ENCODE assay signal across 27 cellular contexts in the genomic region with DNA sequence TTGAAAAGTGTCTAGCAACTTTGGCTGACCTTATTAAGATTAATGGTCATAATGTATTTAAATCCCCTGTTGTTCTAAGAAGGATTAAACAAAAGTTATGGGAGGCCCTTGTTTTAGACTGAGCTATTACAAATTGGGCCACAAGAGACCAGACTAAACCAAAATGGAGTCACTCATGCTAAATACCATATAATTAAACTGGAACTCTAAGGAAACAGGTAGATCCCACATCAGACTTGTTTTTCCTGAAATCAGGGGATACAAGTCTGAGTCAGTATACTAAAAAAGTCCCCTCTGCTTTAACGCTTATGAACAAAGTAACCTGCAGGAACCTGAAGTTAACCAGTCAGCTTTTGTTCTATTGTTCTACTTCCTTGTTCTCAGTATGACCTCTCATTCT.
DNase-seq lines count a peak whose midpoint lies in the region; ATAC-seq, FAIRE-seq and TF ChIP-seq lines count a peak whose summit lies in the region.
"Had no signal": no experiment of that assay in that cellular context is flagged by ENCODE, and none has a peak within 500 bp of the region (broad histone marks: within the 10 kb centered on the region; RNA-seq: fewer than 3 reads in every experiment).

No MANE protein-coding gene starts in this region.

- DNase-seq in SK-N-DZ (ENCODE audit: low spot score) (peak; percentile 2), K562 (ENCODE audit: extremely low read depth in 1 of 4, low spot score in 3 of 4) (no peak), retinal pigment epithelial cell (ENCODE audit: low read depth) (peak; percentile 19), hepatic stellate cell (ENCODE audit: low spot score) (no peak), lower lobe of right lung (no peak)
- DNase-seq in activated CD4-positive, alpha-beta T cell treated with anti-CD3 and anti-CD28 coated beads for 1 hour: no peak
- DNase-seq: 8988T; ACHN; AML-193; BE2C; CD4-positive, alpha-beta T cell; CD8-positive, alpha-beta memory T cell; DMS 273 treated with DMSO at 0.1 percent for 48 hours; DMS79; EL; GDM1; GM23248; H9 had no signal

- no peak overlapping the region for H3K4me2 ChIP-seq in K562 (ENCODE audit: insufficient read depth, low read length)
- H3K4me2 ChIP-seq: A549; BLaER1 treated with 17β-estradiol and CSF1 and Interleukin-3, amounts not matched to agents 10 nM and 100 nM had no signal

- TF ChIP-seq POLR2A in K562 (conservative IDR thresholded peaks at IDR 0.05): no peak

- no peak for TF ChIP-seq RAD21 in K562 (CRISPR knock-in tag; conservative IDR thresholded peaks at IDR 0.05 in 1 of 2, IDR thresholded peaks at IDR 0.05 in 1 of 2)

- no peaks in the 10 kb centered on the region for H3K79me2 ChIP-seq in K562 (ENCODE audit: control insufficient read depth, insufficient read depth, low read length)

- 43% methylated on average over 1 of the region's 1 CpG for WGBS in K562 (ENCODE audit: insufficient coverage, low coverage, missing lambda C conversion rate)

- H3K4me1 ChIP-seq in K562 (replicated peaks in 1 of 2; ENCODE audit: control insufficient read depth in 2 of 2, insufficient read depth in 2 of 2, low read length in 2 of 2) (no peaks in the 10 kb centered on the region), lower lobe of right lung (no peaks in the 10 kb centered on the region)
- H3K4me1 ChIP-seq: A549, BE2C had no signal

- H2AFZ ChIP-seq in K562 (ENCODE audit: low read depth, low read length): no peak overlapping the region
- H2AFZ ChIP-seq: GM23248 had no signal

- CTCF ChIA-PET in K562 (lab: Yijun Ruan, JAX; ENCODE audit: low intra/inter-chr PET ratio): no interaction called here

- ATAC-seq in K562 (no peak), esophagus mucosa (peak; percentile 96), lower lobe of right lung (no peak)
- ATAC-seq: A549, HCT116 had no signal

- in situ Hi-C loops in K562 (cut with MboI): no loop called here

- TF ChIP-seq CTCF in K562 (IDR thresholded peaks at IDR 0.05 in 2 of 3, conservative IDR thresholded peaks at IDR 0.05 in 1 of 3; ENCODE audit: insufficient read depth in 2 of 3, low read depth in 1 of 3, low read length in 3 of 3) (no peak), retinal pigment epithelial cell (conservative IDR thresholded peaks at IDR 0.05; ENCODE audit: low read depth, low read length) (no peak), lower lobe of right lung (IDR thresholded peaks at IDR 0.05) (no peak)

- H3K4me3 ChIP-seq in K562 (no peak overlapping the region), retinal pigment epithelial cell (ENCODE audit: low read length) (no peak overlapping the region), lower lobe of right lung (no peak overlapping the region)
- H3K4me3 ChIP-seq: A549; BLaER1 treated with 17β-estradiol and CSF1 and Interleukin-3, amounts not matched to agents 10 nM and 100 nM; GM23248 had no signal

- no peaks in the 10 kb centered on the region for H3K9me1 ChIP-seq in K562 (ENCODE audit: control insufficient read depth, insufficient read depth, low read length)

- no peak overlapping the region for H3K9ac ChIP-seq in K562 (ENCODE audit: insufficient read depth in 1 of 2, low read depth in 2 of 2, low read length in 2 of 2)
- H3K9ac ChIP-seq: BLaER1 treated with 17β-estradiol and CSF1 and Interleukin-3, amounts not matched to agents 10 nM and 100 nM; GM23248 had no signal

- H3K27me3 ChIP-seq in K562 (ENCODE audit: control insufficient read depth in 2 of 2, insufficient read depth in 2 of 2, low read length in 2 of 2) (no peaks in the 10 kb centered on the region), lower lobe of right lung (ENCODE audit: low read depth) (no peaks in the 10 kb centered on the region)
- H3K27me3 ChIP-seq: BE2C; BLaER1 treated with 17β-estradiol and CSF1 and Interleukin-3, amounts not matched to agents 10 nM and 100 nM had no signal

- no TSS peak for BruUV-seq in K562 (replicated peaks; lab: Mats Ljungman, UMichigan)

- no peak for FAIRE-seq in K562 (lab: Jason Lieb, UNC)
- FAIRE-seq: A549, D721Med, GM12891, GM18507, GM19239, H1 had no signal

- no peaks in the 10 kb centered on the region for H4K20me1 ChIP-seq in K562 (replicated peaks; ENCODE audit: control insufficient read depth, insufficient read depth, low read length)
- H4K20me1 ChIP-seq: BLaER1 treated with 17β-estradiol and CSF1 and Interleukin-3, amounts not matched to agents 10 nM and 100 nM had no signal

- POLR2A ChIA-PET in K562 (lab: Yijun Ruan, JAX): no interaction called here

- intact Hi-C loops in K562 (cut with micrococcal nuclease) (no loop called here), lower lobe of right lung (cut with DNase I) (no loop called here)

- TF ChIP-seq EP300 in K562 (IDR thresholded peaks at IDR 0.05; ENCODE audit: low read length): no peak

- H3K9me3 ChIP-seq in K562 (replicated peaks; ENCODE audit: control insufficient read depth, insufficient read depth, low read depth, low read length) (no peaks in the 10 kb centered on the region), lower lobe of right lung (no peaks in the 10 kb centered on the region)
- H3K9me3 ChIP-seq: A549, BE2C had no signal

- H3K36me3 ChIP-seq in K562 (ENCODE audit: control insufficient read depth, insufficient read depth, low read length): no peaks in the 10 kb centered on the region
- no peaks in the 10 kb centered on the region for H3K36me3 ChIP-seq in lower lobe of right lung
- H3K36me3 ChIP-seq: BE2C; BLaER1 treated with 17β-estradiol and CSF1 and Interleukin-3, amounts not matched to agents 10 nM and 100 nM had no signal

- H3K27ac ChIP-seq in K562 (ENCODE audit: extremely low read depth, low read depth, low read length): no peak overlapping the region
- no peak overlapping the region for H3K27ac ChIP-seq in lower lobe of right lung
- H3K27ac ChIP-seq: A549; BLaER1 treated with 17β-estradiol and CSF1 and Interleukin-3, amounts not matched to agents 10 nM and 100 nM; GM23248 had no signal

TF ChIP-seq in K562, 482 proteins besides CTCF, POLR2A, EP300 and RAD21:
- TF ChIP-seq, protein P1, sequence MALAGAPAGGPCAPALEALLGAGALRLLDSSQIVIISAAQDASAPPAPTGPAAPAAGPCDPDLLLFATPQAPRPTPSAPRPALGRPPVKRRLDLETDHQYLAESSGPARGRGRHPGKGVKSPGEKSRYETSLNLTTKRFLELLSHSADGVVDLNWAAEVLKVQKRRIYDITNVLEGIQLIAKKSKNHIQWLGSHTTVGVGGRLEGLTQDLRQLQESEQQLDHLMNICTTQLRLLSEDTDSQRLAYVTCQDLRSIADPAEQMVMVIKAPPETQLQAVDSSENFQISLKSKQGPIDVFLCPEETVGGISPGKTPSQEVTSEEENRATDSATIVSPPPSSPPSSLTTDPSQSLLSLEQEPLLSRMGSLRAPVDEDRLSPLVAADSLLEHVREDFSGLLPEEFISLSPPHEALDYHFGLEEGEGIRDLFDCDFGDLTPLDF (CRISPR knock-in tag; IDR thresholded peaks at IDR 0.05): no peak
- TF ChIP-seq, protein P2, sequence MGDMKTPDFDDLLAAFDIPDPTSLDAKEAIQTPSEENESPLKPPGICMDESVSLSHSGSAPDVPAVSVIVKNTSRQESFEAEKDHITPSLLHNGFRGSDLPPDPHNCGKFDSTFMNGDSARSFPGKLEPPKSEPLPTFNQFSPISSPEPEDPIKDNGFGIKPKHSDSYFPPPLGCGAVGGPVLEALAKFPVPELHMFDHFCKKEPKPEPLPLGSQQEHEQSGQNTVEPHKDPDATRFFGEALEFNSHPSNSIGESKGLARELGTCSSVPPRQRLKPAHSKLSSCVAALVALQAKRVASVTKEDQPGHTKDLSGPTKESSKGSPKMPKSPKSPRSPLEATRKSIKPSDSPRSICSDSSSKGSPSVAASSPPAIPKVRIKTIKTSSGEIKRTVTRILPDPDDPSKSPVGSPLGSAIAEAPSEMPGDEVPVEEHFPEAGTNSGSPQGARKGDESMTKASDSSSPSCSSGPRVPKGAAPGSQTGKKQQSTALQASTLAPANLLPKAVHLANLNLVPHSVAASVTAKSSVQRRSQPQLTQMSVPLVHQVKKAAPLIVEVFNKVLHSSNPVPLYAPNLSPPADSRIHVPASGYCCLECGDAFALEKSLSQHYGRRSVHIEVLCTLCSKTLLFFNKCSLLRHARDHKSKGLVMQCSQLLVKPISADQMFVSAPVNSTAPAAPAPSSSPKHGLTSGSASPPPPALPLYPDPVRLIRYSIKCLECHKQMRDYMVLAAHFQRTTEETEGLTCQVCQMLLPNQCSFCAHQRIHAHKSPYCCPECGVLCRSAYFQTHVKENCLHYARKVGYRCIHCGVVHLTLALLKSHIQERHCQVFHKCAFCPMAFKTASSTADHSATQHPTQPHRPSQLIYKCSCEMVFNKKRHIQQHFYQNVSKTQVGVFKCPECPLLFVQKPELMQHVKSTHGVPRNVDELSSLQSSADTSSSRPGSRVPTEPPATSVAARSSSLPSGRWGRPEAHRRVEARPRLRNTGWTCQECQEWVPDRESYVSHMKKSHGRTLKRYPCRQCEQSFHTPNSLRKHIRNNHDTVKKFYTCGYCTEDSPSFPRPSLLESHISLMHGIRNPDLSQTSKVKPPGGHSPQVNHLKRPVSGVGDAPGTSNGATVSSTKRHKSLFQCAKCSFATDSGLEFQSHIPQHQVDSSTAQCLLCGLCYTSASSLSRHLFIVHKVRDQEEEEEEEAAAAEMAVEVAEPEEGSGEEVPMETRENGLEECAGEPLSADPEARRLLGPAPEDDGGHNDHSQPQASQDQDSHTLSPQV (IDR thresholded peaks at IDR 0.05): 0 out of 2 replicates have a peak, but pooled peaks have one; percentile 25

Comparison
In these comparisons a context has a peak if more than half of its experiments do, and no peak if none do; other contexts are left out.
1. DNase-seq: peak in SK-N-DZ (single experiment) and retinal pigment epithelial cell (single experiment); none in K562 (0 of 4), activated CD4-positive, alpha-beta T cell treated with anti-CD3 and anti-CD28 coated beads for 1 hour (single experiment), hepatic stellate cell (single experiment) and lower lobe of right lung (single experiment).